In genomic region chrX:120485562-120486520, GRCh38 we compare ENCODE assay signal across 8 cellular contexts.
DNase-seq lines count a peak whose midpoint lies in the region; ATAC-seq, FAIRE-seq and TF ChIP-seq lines count a peak whose summit lies in the region.

No MANE protein-coding gene starts in this region.

- H3K36me3 ChIP-seq in DND-41 (ENCODE audit: insufficient read depth, low read length), result no peaks in the 10 kb centered on the region

- FAIRE-seq in RCC 7860 (lab: Jason Lieb, UNC), result peak; percentile 42

- peak overlapping the region; percentile 75 for H3K4me2 ChIP-seq in DND-41 (ENCODE audit: insufficient read depth, low read length)

- peak overlapping the region; percentile 41 to 63 for H3K4me3 ChIP-seq in DND-41 (ENCODE audit: low read depth in 1 of 2, low read length in 2 of 2)

- peak; percentile 83 for DNase-seq in DND-41
- peak; percentile 97 for DNase-seq in KBM-7
- peak; percentile 61 for DNase-seq in RCC 7860 (ENCODE audit: low spot score)
- peak; percentile 84 for DNase-seq in activated effector memory CD4-positive, alpha-beta T cell treated with anti-CD3 and anti-CD28 coated beads, Interleukin-2, amount 50 U/mL, for 16 hours
- DNase-seq in fibroblast of the conjunctiva (ENCODE audit: low read depth), result peak; percentile 81
- DNase-seq in superior temporal gyrus (ENCODE audit: extremely low spot score), result peak; percentile 89

- H3K27ac Mint-ChIP-seq in nephron, result peak overlapping the region; percentile 98 to 99 (median 99)

- no peaks in the 10 kb centered on the region for H3K27me3 ChIP-seq in DND-41 (ENCODE audit: insufficient read depth, low read length, poor library complexity)

- H2AFZ ChIP-seq in DND-41 (ENCODE audit: low read depth, low read length), result peak overlapping the region; percentile 93

- H3K36me3 Mint-ChIP-seq in nephron (ENCODE audit: low read depth), result no peaks in the 10 kb centered on the region

- H3K4me1 Mint-ChIP-seq in nephron, result no peaks in the 10 kb centered on the region

- no peaks in the 10 kb centered on the region for H3K27me3 Mint-ChIP-seq in nephron (ENCODE audit: low read depth)

- peaks cover 15% of the 10 kb centered on the region for H3K9me3 Mint-ChIP-seq in nephron

- H3K4me3 Mint-ChIP-seq in nephron, result peak overlapping the region; percentile 83 to 91 (median 91)

- TF ChIP-seq CTCF in DND-41 (IDR thresholded peaks at IDR 0.05; ENCODE audit: borderline replicate concordance, extremely low read depth, low read length, poor library complexity, severe bottlenecking) (peak; percentile 65), nephron (IDR thresholded peaks at IDR 0.05; ENCODE audit: unreplicated experiment in 3 of 3) (peak; percentile 41 to 59 (median 53))

- H3K27ac ChIP-seq in DND-41 (ENCODE audit: low read length), result peak overlapping the region; percentile 93

- ATAC-seq in DND-41 (ENCODE audit: insufficient read depth, low read depth) (peak; percentile 91), GM21717 (IDR thresholded peaks at IDR 0.05; ENCODE audit: unreplicated experiment) (peak; percentile 84)

- in situ Hi-C loops in KBM-7 (cut with MboI; ENCODE audit: low pct_unique_long_range_greater_than_20kb, low sequenced_read_pairs), result no loop called here

- H3K9ac ChIP-seq in DND-41 (ENCODE audit: low read depth, low read length), result peak overlapping the region; percentile 74

- H4K20me1 ChIP-seq in DND-41 (ENCODE audit: insufficient read depth, low read length), result no peaks in the 10 kb centered on the region

- no peaks in the 10 kb centered on the region for H3K9me3 ChIP-seq in DND-41 (ENCODE audit: insufficient read depth, low read length, severe bottlenecking)

- no peaks in the 10 kb centered on the region for H3K79me2 ChIP-seq in DND-41 (ENCODE audit: insufficient read depth, low read length)

- peaks cover 16% of the 10 kb centered on the region for H3K4me1 ChIP-seq in DND-41 (ENCODE audit: insufficient read depth, low read length)

Comparison
In these comparisons a context has a peak if more than half of its experiments do, and no peak if none do; other contexts are left out.
1. Peak in every context shown above with its lines: DNase-seq, ATAC-seq, H3K4me3 ChIP-seq and H3K27ac ChIP-seq.